ENCODE assay signal across 8 cellular contexts in the genomic region with DNA sequence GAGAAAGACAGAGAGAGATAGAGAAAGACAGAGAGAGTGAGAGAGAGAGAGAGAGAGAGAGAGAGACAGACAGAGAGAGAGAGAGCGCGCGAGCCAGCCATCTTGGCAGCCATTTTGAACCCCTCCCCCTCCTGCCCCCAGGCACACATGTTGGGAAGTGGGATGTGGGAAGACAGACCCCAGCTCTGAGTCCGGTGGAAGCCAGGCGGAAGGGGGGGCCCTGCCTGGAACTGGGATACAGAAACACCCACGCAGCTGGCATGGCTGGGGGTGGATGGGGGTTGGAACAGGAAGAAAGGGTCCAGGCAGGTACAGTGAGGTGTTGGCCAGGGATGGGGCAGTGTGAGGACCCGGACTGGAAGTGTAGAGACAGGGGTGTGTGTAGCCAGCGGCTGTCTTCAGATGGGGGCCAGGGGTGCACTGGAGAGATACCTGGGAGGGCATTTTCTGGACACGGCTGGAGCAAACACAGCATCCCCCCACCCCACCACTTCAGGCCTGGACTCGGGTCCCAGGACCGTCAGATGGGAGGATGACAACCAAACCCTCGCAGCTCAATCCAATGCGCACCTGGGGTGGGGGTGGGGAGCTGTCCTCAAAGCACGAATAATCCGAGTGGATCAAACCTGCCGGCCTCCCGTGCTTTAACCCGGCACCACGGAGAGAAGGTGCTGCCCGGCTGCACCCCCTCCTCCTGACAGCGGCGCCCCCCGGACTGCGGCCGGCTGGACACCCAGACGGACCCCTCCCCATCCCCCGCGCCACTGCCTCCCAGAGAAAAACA. TPM values are rescaled to one million over a fixed set of nuclear protein-coding genes. Genes with fewer than 3 reads are reported as not detected.
A peak's percentile ranks its signal among the peaks of the same experiment; 100 is the strongest.
DNase-seq lines count a peak whose midpoint lies in the region; ATAC-seq, FAIRE-seq and TF ChIP-seq lines count a peak whose summit lies in the region.
"Not testable (repeated sequence)": the region's sequence is repeated elsewhere in the genome, so short reads cannot be mapped to it uniquely, and the experiment has no call there.

No MANE protein-coding gene starts in this region.

- not testable (repeated sequence) for ATAC-seq in T-helper 17 cell

- not testable (repeated sequence) for H3K9me3 Mint-ChIP-seq in endodermal cell; neural crest cell; stimulated activated naive CD8-positive, alpha-beta T cell treated with anti-CD3 and anti-CD28 coated beads, Interleukin-15, Interleukin-2, amounts not matched to agents 100 ng/mL and 50 ng/mL, for 24 hours

- H3K4me3 ChIP-seq in BE2C (ENCODE audit: low read depth, low read length) (peak overlapping the region; percentile 59), HUES6 (ENCODE audit: low read depth, low read length) (peak overlapping the region; percentile 83), adipocyte (ENCODE audit: low read length) (peak overlapping the region; percentile 68), endodermal cell (ENCODE audit: low read length) (peak overlapping the region; percentile 80), keratinocyte (ENCODE audit: control insufficient read depth in 2 of 3, extremely low read depth in 1 of 3, insufficient read depth in 2 of 3, low read depth in 1 of 3, low read length in 3 of 3) (peak overlapping the region in 1 of 3 experiments; percentile 37)

- not testable (repeated sequence) for H3K79me2 ChIP-seq in keratinocyte (ENCODE audit: control insufficient read depth, insufficient read depth, low read length)

- H3K4me3 Mint-ChIP-seq in T-helper 17 cell (peak overlapping the region; percentile 93), endodermal cell (peak overlapping the region; percentile 81), neural crest cell (peak overlapping the region; percentile 90)
- peak overlapping the region; percentile 71 for H3K4me3 Mint-ChIP-seq in stimulated activated naive CD8-positive, alpha-beta T cell treated with anti-CD3 and anti-CD28 coated beads, Interleukin-15, Interleukin-2, amounts not matched to agents 100 ng/mL and 50 ng/mL, for 24 hours

- not testable (repeated sequence) for H3K27ac ChIP-seq in HUES6 (ENCODE audit: low read depth, low read length); endodermal cell (ENCODE audit: low read depth, low read length); keratinocyte (ENCODE audit: control insufficient read depth, insufficient read depth, low read length)

- H3K9ac ChIP-seq in HUES6 (ENCODE audit: low read length) (peak overlapping the region; percentile 77), endodermal cell (ENCODE audit: extremely low read depth, low read length, poor library complexity, severe bottlenecking) (peak overlapping the region; percentile 30)
- not testable (repeated sequence) for H3K9ac ChIP-seq in adipocyte (ENCODE audit: low read length); keratinocyte (ENCODE audit: control insufficient read depth, extremely low read depth, insufficient read depth, low read length)

- not testable (repeated sequence) for H3K27me3 ChIP-seq in BE2C; adipocyte (replicated peaks; ENCODE audit: control insufficient read depth, insufficient read depth, low read length); endodermal cell (ENCODE audit: control insufficient read depth, insufficient read depth, low read length, poor library complexity, severe bottlenecking)
- H3K27me3 ChIP-seq in HUES6 (ENCODE audit: control insufficient read depth, insufficient read depth, low read length) (peaks cover 10% of the 10 kb centered on the region; the same call in 1 of the 2 replicates), keratinocyte (ENCODE audit: control insufficient read depth, extremely low read depth, insufficient read depth, low read length) (peaks cover 22% of the 10 kb centered on the region)

- not testable (repeated sequence) for H3K36me3 Mint-ChIP-seq in T-helper 17 cell (ENCODE audit: low read depth); endodermal cell (ENCODE audit: low read depth); neural crest cell (ENCODE audit: low read depth); stimulated activated naive CD8-positive, alpha-beta T cell treated with anti-CD3 and anti-CD28 coated beads, Interleukin-15, Interleukin-2, amounts not matched to agents 100 ng/mL and 50 ng/mL, for 24 hours (ENCODE audit: low read depth)

- peak overlapping the region; percentile 22 for H3K4me2 ChIP-seq in keratinocyte (ENCODE audit: control insufficient read depth, extremely low read depth, insufficient read depth, low read depth, low read length)

- peaks cover 38% of the 10 kb centered on the region for H3K4me1 Mint-ChIP-seq in T-helper 17 cell
- H3K4me1 Mint-ChIP-seq in endodermal cell = peaks cover 11% of the 10 kb centered on the region
- H3K4me1 Mint-ChIP-seq in neural crest cell = peaks cover 16% of the 10 kb centered on the region
- peaks cover 39% of the 10 kb centered on the region for H3K4me1 Mint-ChIP-seq in stimulated activated naive CD8-positive, alpha-beta T cell treated with anti-CD3 and anti-CD28 coated beads, Interleukin-15, Interleukin-2, amounts not matched to agents 100 ng/mL and 50 ng/mL, for 24 hours (ENCODE audit: low read depth)

- dilution Hi-C loops in keratinocyte (cut with MboI; ENCODE audit: extremely low pct_ligation_motif_present, low sequenced_read_pairs) = not testable (repeated sequence)

- not testable (repeated sequence) for H4K20me1 ChIP-seq in keratinocyte (ENCODE audit: control insufficient read depth, extremely low read depth, insufficient read depth, low read length)

- TF ChIP-seq CTCF in BE2C (IDR thresholded peaks at IDR 0.05; ENCODE audit: low read depth, low read length); endodermal cell (conservative IDR thresholded peaks at IDR 0.05); keratinocyte (optimal IDR thresholded peaks at IDR 0.05 in 1 of 3, IDR thresholded peaks at IDR 0.05 in 1 of 3, conservative IDR thresholded peaks at IDR 0.05 in 1 of 3; ENCODE audit: extremely low read depth in 1 of 3, insufficient read depth in 2 of 3, low read length in 3 of 3); neural crest cell (conservative IDR thresholded peaks at IDR 0.05): not testable (repeated sequence)

- not testable (repeated sequence) for H3K4me1 ChIP-seq in BE2C; adipocyte (ENCODE audit: control insufficient read depth, insufficient read depth, low read length); endodermal cell (ENCODE audit: control insufficient read depth, insufficient read depth, low read length); keratinocyte (ENCODE audit: control insufficient read depth, extremely low read depth, insufficient read depth, low read length)
- peaks cover 11% of the 10 kb centered on the region for H3K4me1 ChIP-seq in HUES6 (ENCODE audit: control insufficient read depth, insufficient read depth, low read length)

- not testable (repeated sequence) for H2AFZ ChIP-seq in keratinocyte (ENCODE audit: control insufficient read depth, low read length)

- not testable (repeated sequence) for FAIRE-seq in keratinocyte (lab: Jason Lieb, UNC)

- H3K9me1 ChIP-seq in keratinocyte (ENCODE audit: control insufficient read depth, extremely low read depth, insufficient read depth, low read length) = not testable (repeated sequence)

- not testable (repeated sequence) for H3K36me3 ChIP-seq in BE2C; HUES6 (ENCODE audit: control insufficient read depth, insufficient read depth, low read length); adipocyte (ENCODE audit: control insufficient read depth, insufficient read depth, low read length, severe bottlenecking); endodermal cell (ENCODE audit: control insufficient read depth, insufficient read depth, low read length); keratinocyte (ENCODE audit: control insufficient read depth in 2 of 2, extremely low read depth in 1 of 2, insufficient read depth in 2 of 2, low read length in 2 of 2)

- not testable (repeated sequence) for H3K27me3 Mint-ChIP-seq in T-helper 17 cell
- H3K27me3 Mint-ChIP-seq in endodermal cell (ENCODE audit: insufficient read depth) (peaks cover 21% of the 10 kb centered on the region), neural crest cell (ENCODE audit: low read depth) (peaks cover 31% of the 10 kb centered on the region)
- peaks cover 24% of the 10 kb centered on the region for H3K27me3 Mint-ChIP-seq in stimulated activated naive CD8-positive, alpha-beta T cell treated with anti-CD3 and anti-CD28 coated beads, Interleukin-15, Interleukin-2, amounts not matched to agents 100 ng/mL and 50 ng/mL, for 24 hours

- H3K9me3 ChIP-seq in BE2C; HUES6 (ENCODE audit: control insufficient read depth, insufficient read depth, low read depth, low read length); T-helper 17 cell (ENCODE audit: control insufficient read depth, low read length, poor library complexity, severe bottlenecking); adipocyte (ENCODE audit: control insufficient read depth, low read length); endodermal cell (ENCODE audit: control insufficient read depth, low read length); keratinocyte (ENCODE audit: control insufficient read depth, low read depth, low read length): not testable (repeated sequence)

- 5 to 7% methylated on average over 3 to 24 of the region's 28 CpGs for WGBS in endodermal cell (ENCODE audit: insufficient coverage in 1 of 2, insufficient read length in 1 of 2), 2 experiments

- peak overlapping the region; percentile 87 for H3K27ac Mint-ChIP-seq in T-helper 17 cell
- H3K27ac Mint-ChIP-seq in endodermal cell = peak overlapping the region; percentile 81
- not testable (repeated sequence) for H3K27ac Mint-ChIP-seq in neural crest cell (ENCODE audit: unreplicated experiment)
- peak overlapping the region; percentile 61 for H3K27ac Mint-ChIP-seq in stimulated activated naive CD8-positive, alpha-beta T cell treated with anti-CD3 and anti-CD28 coated beads, Interleukin-15, Interleukin-2, amounts not matched to agents 100 ng/mL and 50 ng/mL, for 24 hours

- peak; percentile 37 for DNase-seq in BE2C
- DNase-seq in T-helper 17 cell; adipocyte (ENCODE audit: low read depth); keratinocyte (ENCODE audit: low read depth, low spot score); neural crest cell (ENCODE audit: low read depth, low spot score): not testable (repeated sequence)
- DNase-seq in endodermal cell = peak; percentile 74

RNA-seq across cellular contexts. Expression of gene ADGRL1, which starts 1.1 kb away (rescaled TPM):
- 69.0 TPM for polyA plus RNA-seq in BE2C (2012; ENCODE audit: insufficient read depth, insufficient read length, low read depth)
- total RNA-seq in T-helper 17 cell (10 to 100 TPM; 14.9 to 30.8 TPM), endodermal cell (10 to 100 TPM; 70.8 to 82.6 TPM), neural crest cell (34.6 and 38.5 TPM in 2 replicates)
- 61.7 TPM for polyA plus RNA-seq in endodermal cell (2013, experiment 1 of 2)
- 51.6 TPM for polyA plus RNA-seq in endodermal cell (2013, experiment 2 of 2)
- polyA plus RNA-seq in keratinocyte = 3.2 to 6.8 TPM (median 4.6 TPM) in 3 replicates
- 12.7 TPM for polyA plus RNA-seq in keratinocyte (2011; ENCODE audit: low read depth)
- 2.7 and 5.9 TPM in 2 replicates for polyA plus RNA-seq in keratinocyte (2011; cell fraction: cytosol; rRNA removed)
- 15.4 and 24.4 TPM in 2 replicates for polyA plus RNA-seq in keratinocyte (2011; cell fraction: nucleus; rRNA removed)
- 6.8 and 14.0 TPM in 2 replicates for polyA plus RNA-seq in keratinocyte (2012; ENCODE audit: low replicate concordance)
- polyA minus RNA-seq in keratinocyte = 11.9 to 24.3 TPM (median 15.4 TPM) in 3 replicates
- 20.5 TPM for polyA minus RNA-seq in keratinocyte (2011; cell fraction: cytosol; rRNA and poly(A)+ RNA removed)
- 16.5 and 29.4 TPM in 2 replicates for polyA minus RNA-seq in keratinocyte (2011; cell fraction: nucleus; rRNA and poly(A)+ RNA removed)
